1 cellular context compared by ENCODE assay signal in the genomic region with DNA sequence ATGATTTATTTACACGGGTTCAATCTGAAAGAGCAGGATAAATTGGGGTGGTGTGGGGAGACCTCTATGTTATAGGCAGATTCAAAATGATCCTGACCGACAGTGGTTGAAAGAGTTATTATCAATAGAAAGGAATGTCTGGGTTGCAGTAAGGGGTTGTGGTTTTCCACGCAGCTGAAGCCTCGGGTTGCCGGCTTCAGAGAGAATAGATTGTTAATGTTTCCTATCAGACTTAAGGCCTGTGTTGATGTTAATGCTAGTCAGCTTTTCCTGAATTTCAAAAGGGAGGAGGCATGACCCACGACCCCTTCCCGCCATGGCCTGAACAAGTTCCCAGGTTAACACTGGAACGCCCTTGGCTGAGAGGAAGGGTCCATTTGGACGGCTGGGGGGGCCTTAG.
TF ChIP-seq lines count a peak whose summit lies in the region.

No MANE protein-coding gene starts in this region.

TF ChIP-seq in K562, 482 proteins besides CTCF, POLR2A, EP300 and RAD21:
- no peak for TF ChIP-seq COPS2 (conservative IDR thresholded peaks at IDR 0.05)
- TF ChIP-seq SIX5 (IDR thresholded peaks at IDR 0.05; ENCODE audit: borderline replicate concordance in 1 of 2, insufficient read depth in 1 of 2, low read depth in 1 of 2, low read length in 2 of 2): no peak
- TF ChIP-seq ADNP (tag; IDR thresholded peaks at IDR 0.05): no peak
- TF ChIP-seq, protein P1, sequence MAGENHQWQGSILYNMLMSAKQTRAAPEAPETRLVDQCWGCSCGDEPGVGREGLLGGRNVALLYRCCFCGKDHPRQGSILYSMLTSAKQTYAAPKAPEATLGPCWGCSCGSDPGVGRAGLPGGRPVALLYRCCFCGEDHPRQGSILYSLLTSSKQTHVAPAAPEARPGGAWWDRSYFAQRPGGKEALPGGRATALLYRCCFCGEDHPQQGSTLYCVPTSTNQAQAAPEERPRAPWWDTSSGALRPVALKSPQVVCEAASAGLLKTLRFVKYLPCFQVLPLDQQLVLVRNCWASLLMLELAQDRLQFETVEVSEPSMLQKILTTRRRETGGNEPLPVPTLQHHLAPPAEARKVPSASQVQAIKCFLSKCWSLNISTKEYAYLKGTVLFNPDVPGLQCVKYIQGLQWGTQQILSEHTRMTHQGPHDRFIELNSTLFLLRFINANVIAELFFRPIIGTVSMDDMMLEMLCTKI (IDR thresholded peaks at IDR 0.05; ENCODE audit: partially characterized antibody): no peak
